Comparison of ENCODE assay signal across 10 cellular contexts in genomic region chr17:72342582-72343527, GRCh38.
A peak's percentile ranks its signal among the peaks of the same experiment; 100 is the strongest.
DNase-seq lines count a peak whose midpoint lies in the region; ATAC-seq and TF ChIP-seq lines count a peak whose summit lies in the region.
"Had no signal": no experiment of that assay in that cellular context is flagged by ENCODE, and none has a peak within 500 bp of the region (broad histone marks: within the 10 kb centered on the region; RNA-seq: fewer than 3 reads in every experiment).

No MANE protein-coding gene starts in this region.

- H3K9ac ChIP-seq in subcutaneous abdominal adipose tissue (ENCODE audit: low read length in 5 of 5), result no peak overlapping the region

- no peaks in the 10 kb centered on the region for H3F3A ChIP-seq in GM23338 (replicated peaks; ENCODE audit: low read depth)

- H3K4me1 Mint-ChIP-seq in GM23338, result peaks cover 7% of the 10 kb centered on the region

- H3K4me1 ChIP-seq in GM23338 (ENCODE audit: insufficient read depth) (no peaks in the 10 kb centered on the region), subcutaneous abdominal adipose tissue (ENCODE audit: control insufficient read depth in 5 of 5, insufficient read depth in 5 of 5, low read length in 5 of 5) (peaks cover 0 to 27% (median 24%) of the 10 kb centered on the region in 5 donors)

- H3K27ac Mint-ChIP-seq in GM23338, result no peak overlapping the region
- H3K27ac Mint-ChIP-seq: stimulated activated naive CD8-positive, alpha-beta T cell treated with anti-CD3 and anti-CD28 coated beads, Interleukin-15, Interleukin-2, amounts not matched to agents 100 ng/mL and 50 ng/mL, for 24 hours had no signal

- H3K9me2 ChIP-seq in GM23338 (ENCODE audit: insufficient read depth), result 0 out of 2 replicates have a peak, but pooled peaks cover 3% of the 10 kb centered on the region

- DNase-seq in GM23338 (ENCODE audit: low spot score) (peak; percentile 5), cerebellar cortex (ENCODE audit: low spot score) (peak; percentile 54), kidney tubule cell (ENCODE audit: low spot score) (peak; percentile 92), GM19240 (ENCODE audit: insufficient read length, low spot score) (no peak), NCI-H1694 (lab: John Stamatoyannopoulos, UW) (no peak)
- DNase-seq in NK-92 treated with Interleukin-12 subunit alpha and Interleukin-12 subunit beta, amount 100 ng/mL, for 24 hours (lab: John Stamatoyannopoulos, UW), result no peak
- no peak for DNase-seq in activated naive CD4-positive, alpha-beta T cell treated with anti-CD3 and anti-CD28 coated beads, Interleukin-2, amount 50 U/mL, for 16 hours
- DNase-seq: activated CD4-positive, alpha-beta T cell treated with anti-CD3 and anti-CD28 coated beads, Interleukin-2, amount 50 U/mL, for 48 hours had no signal

- no peaks in the 10 kb centered on the region for H3K9me3 ChIP-seq in subcutaneous abdominal adipose tissue (ENCODE audit: control insufficient read depth in 5 of 5, low read length in 5 of 5)

- no peak for TF ChIP-seq CTCF in GM23338 (conservative IDR thresholded peaks at IDR 0.05; ENCODE audit: low read depth in 2 of 2)

- H2AFZ ChIP-seq in GM23338, result no peak overlapping the region

- no peaks in the 10 kb centered on the region for H3K79me2 ChIP-seq in GM23338 (replicated peaks; ENCODE audit: insufficient read depth)

- H3K4me3 Mint-ChIP-seq in GM23338, result no peak overlapping the region
- H3K4me3 Mint-ChIP-seq: stimulated activated naive CD8-positive, alpha-beta T cell treated with anti-CD3 and anti-CD28 coated beads, Interleukin-15, Interleukin-2, amounts not matched to agents 100 ng/mL and 50 ng/mL, for 24 hours had no signal

- no peak overlapping the region for H3K27ac ChIP-seq in GM23338 (ENCODE audit: low read depth)
- peak overlapping the region; percentile 11 for H3K27ac ChIP-seq in subcutaneous abdominal adipose tissue (ENCODE audit: low read depth, low read length)

- H3K36me3 ChIP-seq in GM23338 (ENCODE audit: insufficient read depth) (no peaks in the 10 kb centered on the region), subcutaneous abdominal adipose tissue (ENCODE audit: control insufficient read depth in 5 of 5, insufficient read depth in 5 of 5, low read length in 5 of 5) (no peaks in the 10 kb centered on the region)

- no peak for ATAC-seq in GM23338

- H3K9me3 Mint-ChIP-seq in GM23338, result no peaks in the 10 kb centered on the region
- H3K9me3 Mint-ChIP-seq: stimulated activated naive CD8-positive, alpha-beta T cell treated with anti-CD3 and anti-CD28 coated beads, Interleukin-15, Interleukin-2, amounts not matched to agents 100 ng/mL and 50 ng/mL, for 24 hours had no signal

- H3K27me3 Mint-ChIP-seq in GM23338 (ENCODE audit: insufficient read depth, low read depth, poor library complexity), result peaks cover 1% of the 10 kb centered on the region

- H3K36me3 Mint-ChIP-seq in GM23338 (ENCODE audit: low read depth), result no peaks in the 10 kb centered on the region

- no peak overlapping the region for H3K4me2 ChIP-seq in GM23338

- H3K27me3 ChIP-seq in GM23338 (ENCODE audit: insufficient read depth), result no peaks in the 10 kb centered on the region
- peaks cover 0 to 23% (median 12%) of the 10 kb centered on the region in 5 donors for H3K27me3 ChIP-seq in subcutaneous abdominal adipose tissue (ENCODE audit: control insufficient read depth in 5 of 5, insufficient read depth in 4 of 5, low read length in 5 of 5)

- no peaks in the 10 kb centered on the region for H4K20me1 ChIP-seq in GM23338 (replicated peaks; ENCODE audit: insufficient read depth)

- H3K4me3 ChIP-seq in GM23338 (no peak overlapping the region), subcutaneous abdominal adipose tissue (ENCODE audit: low read depth in 1 of 5, low read length in 5 of 5) (peak overlapping the region in 1 of 5 donors; percentile 35)

TF ChIP-seq in GM23338, 12 proteins besides CTCF, POLR2A, EP300 and RAD21 (continues in another document):
- no peak for TF ChIP-seq ZNF114 (CRISPR knock-in tag; IDR thresholded peaks at IDR 0.05)
- no peak for TF ChIP-seq NANOG (IDR thresholded peaks at IDR 0.05; ENCODE audit: borderline replicate concordance)
- TF ChIP-seq CREB1 (CRISPR knock-in tag; IDR thresholded peaks at IDR 0.05; ENCODE audit: low read depth), result no peak
- no peak for TF ChIP-seq JUNB (IDR thresholded peaks at IDR 0.05; ENCODE audit: unreplicated experiment)
- TF ChIP-seq REST (IDR thresholded peaks at IDR 0.05; ENCODE audit: unreplicated experiment), result no peak
- no peak for TF ChIP-seq STAT1 (IDR thresholded peaks at IDR 0.05; ENCODE audit: unreplicated experiment)
- TF ChIP-seq POLR2AphosphoS5 (IDR thresholded peaks at IDR 0.05; ENCODE audit: low read depth), result no peak
- no peak for TF ChIP-seq EZH2phosphoT487 (IDR thresholded peaks at IDR 0.05; ENCODE audit: unreplicated experiment)

Comparison
In these comparisons a context has a peak if more than half of its experiments do, and no peak if none do; other contexts are left out.
1. DNase-seq: peak in GM23338 (single experiment), cerebellar cortex (single experiment) and kidney tubule cell (single experiment); none in GM19240 (single experiment), NK-92 treated with Interleukin-12 subunit alpha and Interleukin-12 subunit beta, amount 100 ng/mL, for 24 hours (single experiment), activated naive CD4-positive, alpha-beta T cell treated with anti-CD3 and anti-CD28 coated beads, Interleukin-2, amount 50 U/mL, for 16 hours (single experiment) and NCI-H1694 (single experiment).